In genomic region chr22:28600546-28601143, GRCh38 we compare ENCODE assay signal across 8 cellular contexts.
A peak's percentile ranks its signal among the peaks of the same experiment; 100 is the strongest.
DNase-seq lines count a peak whose midpoint lies in the region; ATAC-seq, FAIRE-seq and TF ChIP-seq lines count a peak whose summit lies in the region.

No MANE protein-coding gene starts in this region.

- H3F3A ChIP-seq in DOHH2 (ENCODE audit: control insufficient read depth, insufficient read depth), result no peaks in the 10 kb centered on the region

- no peak overlapping the region for H3K4me3 Mint-ChIP-seq in nephron

- peak; percentile 33 for TF ChIP-seq CTCF in DOHH2 (IDR thresholded peaks at IDR 0.05; ENCODE audit: low read depth, low read length, poor library complexity, severe bottlenecking)
- TF ChIP-seq CTCF in LNCaP clone FGC (IDR thresholded peaks at IDR 0.05; ENCODE audit: control insufficient read depth, extremely low read depth, insufficient read depth), result peak; percentile 35
- TF ChIP-seq CTCF in epithelial cell of esophagus (IDR thresholded peaks at IDR 0.05; ENCODE audit: insufficient read depth, low read depth, low read length, missing control alignments), result peak; percentile 35
- TF ChIP-seq CTCF in nephron (IDR thresholded peaks at IDR 0.05; ENCODE audit: unreplicated experiment in 3 of 3), result peak; percentile 48 to 65 (median 57)

- no peaks in the 10 kb centered on the region for H3K36me3 ChIP-seq in DOHH2 (ENCODE audit: control insufficient read depth, low read length)

- no peaks in the 10 kb centered on the region for H3K9me3 Mint-ChIP-seq in nephron

- no peak overlapping the region for H3K4me3 ChIP-seq in DOHH2 (ENCODE audit: low read length)
- H3K4me3 ChIP-seq in LNCaP clone FGC (ENCODE audit: low read depth, low read length), result no peak overlapping the region
- H3K4me3 ChIP-seq in epithelial cell of esophagus (ENCODE audit: low read length), result no peak overlapping the region

- H3K36me3 Mint-ChIP-seq in nephron (ENCODE audit: low read depth), result no peaks in the 10 kb centered on the region

- ATAC-seq in HG03196 (IDR thresholded peaks at IDR 0.05; ENCODE audit: unreplicated experiment), result no peak

- no peak overlapping the region for H3K27ac ChIP-seq in DOHH2 (ENCODE audit: low read depth, low read length)

- peaks cover 13% of the 10 kb centered on the region for H3K4me1 Mint-ChIP-seq in nephron

- H3K27ac Mint-ChIP-seq in nephron, result no peak overlapping the region

- H3K79me2 ChIP-seq in DOHH2 (ENCODE audit: control insufficient read depth, low read length), result no peaks in the 10 kb centered on the region

- H3K9me3 ChIP-seq in DOHH2 (ENCODE audit: control insufficient read depth, insufficient read depth, low read length), result no peaks in the 10 kb centered on the region

- H3K4me2 ChIP-seq in DOHH2 (ENCODE audit: low read length), result no peak overlapping the region

- no peaks in the 10 kb centered on the region; the same call in 1 of the 2 replicates for H3K27me3 ChIP-seq in DOHH2 (ENCODE audit: control insufficient read depth, low read length)

- no peaks in the 10 kb centered on the region for H3K9me2 ChIP-seq in DOHH2 (replicated peaks; ENCODE audit: control insufficient read depth, low read length)

- DNase-seq in LNCaP clone FGC (ENCODE audit: low read depth) (peak; percentile 31), RCC 7860 (ENCODE audit: low spot score) (peak; percentile 35), epithelial cell of esophagus (ENCODE audit: low read depth) (peak; percentile 58), cortex of kidney (lab: John Stamatoyannopoulos, UW) (no peak), GM12891 (ENCODE audit: insufficient read length, low spot score) (no peak)

- no peaks in the 10 kb centered on the region for H3K4me1 ChIP-seq in DOHH2 (ENCODE audit: control insufficient read depth, low read length)

- no peak for TF ChIP-seq POLR2A in GM12891 (IDR thresholded peaks at IDR 0.05; ENCODE audit: low read depth, low read length)

- FAIRE-seq in RCC 7860 (lab: Jason Lieb, UNC), result peak; percentile 87
- no peak for FAIRE-seq in GM12891 (lab: Jason Lieb, UNC)

- H4K20me1 ChIP-seq in DOHH2 (ENCODE audit: control insufficient read depth, insufficient read depth, low read depth, low read length), result no peaks in the 10 kb centered on the region

- no peaks in the 10 kb centered on the region for H3K27me3 Mint-ChIP-seq in nephron (ENCODE audit: low read depth)

TF ChIP-seq in GM12891, 5 proteins besides CTCF, POLR2A, EP300 and RAD21:
- TF ChIP-seq SPI1 (IDR thresholded peaks at IDR 0.05; ENCODE audit: low read depth, low read length) (no peak), TAF1 (IDR thresholded peaks at IDR 0.05; ENCODE audit: low read depth, low read length) (no peak), POLR2AphosphoS5 (IDR thresholded peaks at IDR 0.05; ENCODE audit: low read depth, low read length) (no peak), PAX5 (IDR thresholded peaks at IDR 0.05; ENCODE audit: insufficient read depth, low read length, severe bottlenecking) (no peak), POU2F2 (IDR thresholded peaks at IDR 0.05; ENCODE audit: low read depth, low read length) (no peak)

Comparison
In these comparisons a context has a peak if more than half of its experiments do, and no peak if none do; other contexts are left out.
1. DNase-seq: peak in LNCaP clone FGC (single experiment), RCC 7860 (single experiment) and epithelial cell of esophagus (single experiment); none in cortex of kidney (single experiment) and GM12891 (single experiment).
2. Peak in every context shown above with its lines, with median percentiles within 50 percentile points of each other: CTCF ChIP-seq.